Comparison of ENCODE assay signal across 9 cellular contexts in genomic region chr2:161409308-161409707, GRCh38. TPM values are rescaled to one million over a fixed set of nuclear protein-coding genes. Genes with fewer than 3 reads are reported as not detected.
"Had no signal": no experiment of that assay in that cellular context is flagged by ENCODE, and none has a peak within 500 bp of the region (broad histone marks: within the 10 kb centered on the region; RNA-seq: fewer than 3 reads in every experiment).

No MANE protein-coding gene starts in this region.

- H3K27ac ChIP-seq: KMS-11 had no signal

- H3K9ac ChIP-seq: KMS-11 had no signal

- ATAC-seq: GM23338 had no signal

- H2AFZ ChIP-seq: GM23338 had no signal

- DNase-seq: H9, HCEC 1CT, KBM-7 had no signal

- H3K4me2 ChIP-seq: GM23338, KMS-11 had no signal

- FAIRE-seq: H1, H54, HTR-8/SVneo had no signal

- H3K4me3 ChIP-seq: GM23338 had no signal

RNA-seq across cellular contexts. Expression of gene TBR1, which starts 6.8 kb away (rescaled TPM):
- total RNA-seq: GM23338, H1, HT-29 had no signal
- polyA plus RNA-seq: GM23338, H1 had no signal
